In the genomic region with DNA sequence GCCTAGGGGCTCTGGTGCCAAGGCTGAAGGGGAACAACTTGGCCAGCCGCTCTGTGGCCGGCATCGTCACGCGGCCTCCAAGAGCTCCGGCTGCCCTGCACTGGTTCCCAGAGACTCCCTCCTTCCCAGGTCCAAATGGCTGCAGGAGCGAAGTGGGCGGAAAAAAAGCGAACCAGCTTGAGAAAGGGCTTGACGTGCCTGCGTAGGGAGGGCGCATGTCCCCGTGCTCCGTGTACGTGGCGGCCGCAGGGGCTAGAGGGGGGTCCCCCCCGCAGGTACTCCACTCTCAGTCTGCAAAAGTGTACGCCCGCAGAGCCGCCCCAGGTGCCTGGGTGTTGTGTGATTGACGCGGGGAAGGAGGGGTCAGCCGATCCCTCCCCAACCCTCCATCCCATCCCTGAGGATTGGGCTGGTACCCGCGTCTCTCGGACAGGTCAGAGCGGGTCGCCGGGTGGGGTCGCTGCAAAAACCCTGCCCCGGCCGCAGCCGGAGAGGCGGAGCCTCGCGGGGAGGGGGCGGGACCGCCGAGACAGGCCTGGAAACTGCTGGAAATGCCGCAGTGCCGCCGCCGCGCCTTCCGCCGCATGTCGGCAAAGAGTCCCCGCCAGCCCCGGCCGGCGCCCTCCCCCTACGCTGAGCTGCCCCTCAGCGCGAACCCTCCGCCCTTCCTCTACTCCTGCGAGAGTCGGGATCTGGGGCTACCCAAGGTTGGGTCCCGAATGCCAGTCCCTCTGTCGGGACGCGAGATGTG, we compare ENCODE assay signal across 8 cellular contexts.
DNase-seq lines count a peak whose midpoint lies in the region; ATAC-seq lines count a peak whose summit lies in the region.

No MANE protein-coding gene starts in this region.

- no peaks in the 10 kb centered on the region for H3K27me3 ChIP-seq in ACC112 (ENCODE audit: insufficient read depth, low read length)

- H3K4me1 ChIP-seq in ACC112 (ENCODE audit: control insufficient read depth, insufficient read depth, low read length, unreplicated experiment): peaks cover 31% of the 10 kb centered on the region

- peak; percentile 82 for DNase-seq in NCI-H2171 treated with DMSO at 0.1 percent for 48 hours (lab: John Stamatoyannopoulos, UW)
- DNase-seq in activated CD4-positive, alpha-beta T cell treated with anti-CD3 and anti-CD28 coated beads for 1 hour: peak; percentile 75
- DNase-seq in left kidney (ENCODE audit: low read depth, low spot score): peak; percentile 95
- DNase-seq in stimulated activated CD4-positive, alpha-beta T cell treated with anti-CD3 and anti-CD28 coated beads, Interleukin-2, amount 100 ng/mL, for 24 hours: peak; percentile 90 to 93

- peak overlapping the region; percentile 95 for H3K4me3 ChIP-seq in ACC112 (ENCODE audit: low read depth, low read length)

- peak overlapping the region; percentile 20 for H2AFZ ChIP-seq in ACC112 (ENCODE audit: low read length, unreplicated experiment)

- H3K27ac ChIP-seq in ACC112 (ENCODE audit: low read depth, low read length): peak overlapping the region; percentile 28; the same call in 1 of the 2 replicates
- H3K27ac ChIP-seq in cingulate gyrus (ENCODE audit: low read depth, low read length): peak overlapping the region; percentile 100

- ATAC-seq in GM18508 (IDR thresholded peaks at IDR 0.05; ENCODE audit: insufficient read depth, unreplicated experiment): peak; percentile 30
- ATAC-seq in HG03039 (IDR thresholded peaks at IDR 0.05; ENCODE audit: unreplicated experiment): peak; percentile 46

- peaks cover 42% of the 10 kb centered on the region for H3K79me2 ChIP-seq in ACC112 (ENCODE audit: control insufficient read depth, insufficient read depth, low read length, unreplicated experiment)

- H3K36me3 ChIP-seq in ACC112 (ENCODE audit: insufficient read depth, low read length): peaks cover 35% of the 10 kb centered on the region

Comparison
In these comparisons a context has a peak if more than half of its experiments do, and no peak if none do; other contexts are left out.
1. Peak in every context shown above with its lines: DNase-seq, ATAC-seq, H3K4me3 ChIP-seq and H3K27ac ChIP-seq.